1 cellular context compared by ENCODE assay signal in genomic region chr4:174358410-174358809, GRCh38.
TF ChIP-seq lines count a peak whose summit lies in the region.

No MANE protein-coding gene starts in this region.

TF ChIP-seq in HepG2, 621 proteins besides CTCF, POLR2A, EP300 and RAD21 (continued from another document):
- no peak for TF ChIP-seq RNF219 (CRISPR knock-in tag; IDR thresholded peaks at IDR 0.05)
- no peak for TF ChIP-seq SMAD9 (CRISPR knock-in tag; IDR thresholded peaks at IDR 0.05)
- no peak for TF ChIP-seq U2AF2 (IDR thresholded peaks at IDR 0.05; ENCODE audit: low read depth, low read length)
- no peak for TF ChIP-seq NR1H2 (CRISPR knock-in tag; IDR thresholded peaks at IDR 0.05; ENCODE audit: borderline replicate concordance, low read depth)
